ENCODE assay signal across 17 cellular contexts in the genomic region with DNA sequence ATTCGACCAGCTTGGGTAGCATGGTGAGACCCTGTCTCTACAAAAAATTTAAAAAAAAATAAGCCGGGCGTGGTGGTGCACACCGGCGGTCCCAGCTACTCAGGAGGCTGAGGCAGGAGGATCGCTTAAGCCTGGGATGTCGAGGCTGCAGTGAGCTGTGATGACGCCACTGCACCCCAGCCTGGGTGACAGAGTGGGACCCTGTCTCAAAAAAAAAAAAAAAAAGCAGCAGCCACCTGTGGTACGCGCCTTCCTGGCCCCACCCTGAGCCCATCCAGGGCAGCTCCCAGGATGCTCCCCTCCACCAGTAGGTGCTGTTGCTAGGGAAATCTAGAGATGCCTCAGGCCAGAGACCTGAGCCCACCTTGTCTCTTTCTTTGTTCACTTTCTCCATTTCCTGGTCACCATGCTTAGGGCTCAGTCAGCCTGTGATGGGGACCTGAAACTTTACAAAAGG. TPM values are rescaled to one million over a fixed set of nuclear protein-coding genes. Genes with fewer than 3 reads are reported as not detected.
A peak's percentile ranks its signal among the peaks of the same experiment; 100 is the strongest.
DNase-seq lines count a peak whose midpoint lies in the region; ATAC-seq and TF ChIP-seq lines count a peak whose summit lies in the region.
"Had no signal": no experiment of that assay in that cellular context is flagged by ENCODE, and none has a peak within 500 bp of the region (broad histone marks: within the 10 kb centered on the region; RNA-seq: fewer than 3 reads in every experiment).

No MANE protein-coding gene starts in this region.

- H3K27me3 ChIP-seq in left lung = no peaks in the 10 kb centered on the region
- no peaks in the 10 kb centered on the region for H3K27me3 ChIP-seq in lower lobe of right lung (ENCODE audit: low read depth)
- H3K27me3 ChIP-seq in upper lobe of right lung = no peaks in the 10 kb centered on the region
- H3K27me3 ChIP-seq: BLaER1 treated with 17β-estradiol and CSF1 and Interleukin-3, amounts not matched to agents 10 nM and 100 nM had no signal

- peak; percentile 26 for DNase-seq in ELF-1 (ENCODE audit: low read depth, low spot score)
- no peak for DNase-seq in left lung
- DNase-seq in lower lobe of right lung = no peak
- no peak for DNase-seq in upper lobe of right lung
- no peak for DNase-seq in amniotic stem cell (lab: John Stamatoyannopoulos, UW)
- DNase-seq in GM13976 (ENCODE audit: low spot score) = no peak
- DNase-seq: 8988T; CD4-positive, alpha-beta T cell; DMS 273 treated with DMSO at 0.1 percent for 48 hours; IMR-90; KBM-7 had no signal

- H3K4me3 ChIP-seq in left lung = no peak overlapping the region
- H3K4me3 ChIP-seq in lower lobe of right lung = no peak overlapping the region
- H3K4me3 ChIP-seq in upper lobe of right lung = no peak overlapping the region
- H3K4me3 ChIP-seq: BLaER1 treated with 17β-estradiol and CSF1 and Interleukin-3, amounts not matched to agents 10 nM and 100 nM had no signal

- no peak for TF ChIP-seq CTCF in left lung (IDR thresholded peaks at IDR 0.05)
- no peak for TF ChIP-seq CTCF in lower lobe of right lung (IDR thresholded peaks at IDR 0.05)
- no peak for TF ChIP-seq CTCF in upper lobe of right lung (IDR thresholded peaks at IDR 0.05)
- no peak for TF ChIP-seq CTCF in GM13976 (IDR thresholded peaks at IDR 0.05; ENCODE audit: borderline replicate concordance, control extremely low read depth, extremely low read depth, insufficient read depth, missing control alignments)

- in situ Hi-C loops in GM13976 (cut with MboI; ENCODE audit: low sequenced_read_pairs, unreplicated experiment) = no loop called here

- H3K27ac ChIP-seq in left lung (peak overlapping the region; percentile 34 to 48), lower lobe of right lung (peak overlapping the region; percentile 76), upper lobe of right lung (peak overlapping the region; percentile 60)
- H3K27ac ChIP-seq: BLaER1 treated with 17β-estradiol and CSF1 and Interleukin-3, amounts not matched to agents 10 nM and 100 nM; HL-60 had no signal

- intact Hi-C loops in left lung (cut with DNase I) = no loop called here
- intact Hi-C loops in lower lobe of right lung (cut with DNase I) = no loop called here
- intact Hi-C loops in upper lobe of right lung (cut with DNase I) = no loop called here

- H3K9me3 ChIP-seq in left lung = no peaks in the 10 kb centered on the region
- no peaks in the 10 kb centered on the region for H3K9me3 ChIP-seq in lower lobe of right lung
- H3K9me3 ChIP-seq in upper lobe of right lung = no peaks in the 10 kb centered on the region
- H3K9me3 ChIP-seq: BLaER1 treated with 17β-estradiol and CSF1 and Interleukin-3, amounts not matched to agents 10 nM and 100 nM had no signal

- H3K36me3 ChIP-seq in left lung (no peaks in the 10 kb centered on the region), lower lobe of right lung (no peaks in the 10 kb centered on the region), upper lobe of right lung (no peaks in the 10 kb centered on the region)
- H3K36me3 ChIP-seq: BLaER1 treated with 17β-estradiol and CSF1 and Interleukin-3, amounts not matched to agents 10 nM and 100 nM had no signal

- no peak for ATAC-seq in left lung
- no peak for ATAC-seq in lower lobe of right lung
- no peak for ATAC-seq in upper lobe of right lung
- ATAC-seq in GM19023 (IDR thresholded peaks at IDR 0.05; ENCODE audit: unreplicated experiment) = no peak
- ATAC-seq: HCT116 had no signal

- H3K4me1 ChIP-seq in left lung (peaks cover 4% of the 10 kb centered on the region in 2 donors), lower lobe of right lung (peaks cover 13% of the 10 kb centered on the region), upper lobe of right lung (no peaks in the 10 kb centered on the region)
- H3K4me1 ChIP-seq: BLaER1 treated with 17β-estradiol and CSF1 and Interleukin-3, amounts not matched to agents 10 nM and 100 nM had no signal

RNA-seq across cellular contexts. Expression of a gene that starts 47.4 kb away (rescaled TPM):
- total RNA-seq in left lung (not detected), lower lobe of right lung (not detected), upper lobe of right lung (not detected)
- total RNA-seq: Calu3; CD4-positive, alpha-beta T cell; Daoy; IMR-90 had no signal
